8 cellular contexts compared by ENCODE assay signal in genomic region chr16:85168732-85169256, GRCh38. TPM values are rescaled to one million over a fixed set of nuclear protein-coding genes. Genes with fewer than 3 reads are reported as not detected.
DNase-seq lines count a peak whose midpoint lies in the region; ATAC-seq lines count a peak whose summit lies in the region.

No MANE protein-coding gene starts in this region.

- peak overlapping the region; percentile 30 for H3K4me3 ChIP-seq in iPS-11a (ENCODE audit: low read depth, low read length)

- peaks cover 2% of the 10 kb centered on the region for H3K4me1 Mint-ChIP-seq in activated naive CD8-positive, alpha-beta T cell (ENCODE audit: low read depth)
- peaks cover 6% of the 10 kb centered on the region for H3K4me1 Mint-ChIP-seq in activated naive CD8-positive, alpha-beta T cell treated with anti-CD3 and anti-CD28 coated beads, Interleukin-2, amount 50 U/mL, for 24 hours
- H3K4me1 Mint-ChIP-seq in activated T-cell treated with anti-CD3 and anti-CD28 coated beads, Interleukin-2, amount 50 U/mL, for 4 hours (ENCODE audit: low read depth), result peaks cover 2% of the 10 kb centered on the region
- H3K4me1 Mint-ChIP-seq in stimulated activated naive CD8-positive, alpha-beta T cell treated with anti-CD3 and anti-CD28 coated beads, Interleukin-15, amount 100 ng/mL, for 72 hours, result peaks cover 16% of the 10 kb centered on the region

- H3K4me3 Mint-ChIP-seq in activated naive CD8-positive, alpha-beta T cell, result peak overlapping the region; percentile 62
- no peak overlapping the region for H3K4me3 Mint-ChIP-seq in activated naive CD8-positive, alpha-beta T cell treated with anti-CD3 and anti-CD28 coated beads, Interleukin-2, amount 50 U/mL, for 24 hours
- H3K4me3 Mint-ChIP-seq in activated T-cell treated with anti-CD3 and anti-CD28 coated beads, Interleukin-2, amount 50 U/mL, for 4 hours, result peak overlapping the region; percentile 54
- peak overlapping the region; percentile 66 for H3K4me3 Mint-ChIP-seq in stimulated activated naive CD8-positive, alpha-beta T cell treated with anti-CD3 and anti-CD28 coated beads, Interleukin-15, amount 100 ng/mL, for 72 hours

- no peak for ATAC-seq in activated naive CD8-positive, alpha-beta T cell treated with anti-CD3 and anti-CD28 coated beads, Interleukin-2, amount 50 U/mL, for 24 hours
- ATAC-seq in activated T-cell treated with anti-CD3 and anti-CD28 coated beads, Interleukin-2, amount 50 U/mL, for 4 hours, result no peak
- ATAC-seq in stimulated activated naive CD8-positive, alpha-beta T cell treated with anti-CD3 and anti-CD28 coated beads, Interleukin-15, amount 100 ng/mL, for 72 hours, result no peak

- peaks cover 19% of the 10 kb centered on the region for H3K27me3 Mint-ChIP-seq in activated naive CD8-positive, alpha-beta T cell
- H3K27me3 Mint-ChIP-seq in activated naive CD8-positive, alpha-beta T cell treated with anti-CD3 and anti-CD28 coated beads, Interleukin-2, amount 50 U/mL, for 24 hours, result peaks cover 44% of the 10 kb centered on the region
- peaks cover 51% of the 10 kb centered on the region for H3K27me3 Mint-ChIP-seq in activated T-cell treated with anti-CD3 and anti-CD28 coated beads, Interleukin-2, amount 50 U/mL, for 4 hours (ENCODE audit: low read depth)
- peaks cover 59% of the 10 kb centered on the region for H3K27me3 Mint-ChIP-seq in stimulated activated naive CD8-positive, alpha-beta T cell treated with anti-CD3 and anti-CD28 coated beads, Interleukin-15, amount 100 ng/mL, for 72 hours

- H3K9me3 Mint-ChIP-seq in activated naive CD8-positive, alpha-beta T cell (ENCODE audit: low read depth), result no peaks in the 10 kb centered on the region
- no peaks in the 10 kb centered on the region for H3K9me3 Mint-ChIP-seq in activated naive CD8-positive, alpha-beta T cell treated with anti-CD3 and anti-CD28 coated beads, Interleukin-2, amount 50 U/mL, for 24 hours
- H3K9me3 Mint-ChIP-seq in activated T-cell treated with anti-CD3 and anti-CD28 coated beads, Interleukin-2, amount 50 U/mL, for 4 hours, result no peaks in the 10 kb centered on the region
- no peaks in the 10 kb centered on the region for H3K9me3 Mint-ChIP-seq in stimulated activated naive CD8-positive, alpha-beta T cell treated with anti-CD3 and anti-CD28 coated beads, Interleukin-15, amount 100 ng/mL, for 72 hours

- no peak for DNase-seq in activated naive CD8-positive, alpha-beta T cell treated with anti-CD3 and anti-CD28 coated beads, Interleukin-2, amount 50 U/mL, for 24 hours
- DNase-seq in activated T-cell treated with anti-CD3 and anti-CD28 coated beads, Interleukin-2, amount 50 U/mL, for 4 hours, result no peak
- no peak for DNase-seq in stimulated activated naive CD8-positive, alpha-beta T cell treated with anti-CD3 and anti-CD28 coated beads, Interleukin-15, amount 100 ng/mL, for 72 hours
- DNase-seq in NCI-H2029 (lab: John Stamatoyannopoulos, UW) (no peak), MV-4-11 (lab: John Stamatoyannopoulos, UW) (no peak), UCSD-AML1 (lab: John Stamatoyannopoulos, UW; ENCODE audit: unreplicated experiment) (no peak)

- no peaks in the 10 kb centered on the region for H3K36me3 Mint-ChIP-seq in activated naive CD8-positive, alpha-beta T cell
- no peaks in the 10 kb centered on the region for H3K36me3 Mint-ChIP-seq in activated naive CD8-positive, alpha-beta T cell treated with anti-CD3 and anti-CD28 coated beads, Interleukin-2, amount 50 U/mL, for 24 hours (ENCODE audit: low read depth)
- H3K36me3 Mint-ChIP-seq in activated T-cell treated with anti-CD3 and anti-CD28 coated beads, Interleukin-2, amount 50 U/mL, for 4 hours (ENCODE audit: insufficient read depth), result no peaks in the 10 kb centered on the region

- H3K27ac Mint-ChIP-seq in activated naive CD8-positive, alpha-beta T cell, result no peak overlapping the region
- no peak overlapping the region for H3K27ac Mint-ChIP-seq in activated naive CD8-positive, alpha-beta T cell treated with anti-CD3 and anti-CD28 coated beads, Interleukin-2, amount 50 U/mL, for 24 hours
- H3K27ac Mint-ChIP-seq in stimulated activated naive CD8-positive, alpha-beta T cell treated with anti-CD3 and anti-CD28 coated beads, Interleukin-15, amount 100 ng/mL, for 72 hours, result no peak overlapping the region

RNA-seq across cellular contexts. Expression of gene CIBAR2, which starts 56.5 kb away (rescaled TPM):
- not detected for total RNA-seq in activated T-cell treated with anti-CD3 and anti-CD28 coated beads, Interleukin-2, amount 50 U/mL, for 4 hours
